11 cellular contexts compared by ENCODE assay signal in genomic region chr9:88258012-88258411, GRCh38.
DNase-seq lines count a peak whose midpoint lies in the region; ATAC-seq, FAIRE-seq and TF ChIP-seq lines count a peak whose summit lies in the region.
"Had no signal": no experiment of that assay in that cellular context is flagged by ENCODE, and none has a peak within 500 bp of the region (broad histone marks: within the 10 kb centered on the region; RNA-seq: fewer than 3 reads in every experiment).

No MANE protein-coding gene starts in this region.

- peaks cover 17% of the 10 kb centered on the region for H3K4me1 Mint-ChIP-seq in astrocyte (ENCODE audit: low read depth, unreplicated experiment)

- no peak overlapping the region for H4K91ac ChIP-seq in trophoblast cell (ENCODE audit: low read depth, low read length)

- H4K20me1 ChIP-seq in astrocyte (ENCODE audit: insufficient read depth, low read length), result no peaks in the 10 kb centered on the region

- H3K27ac ChIP-seq in astrocyte (ENCODE audit: low read depth, low read length), result no peak overlapping the region
- peak overlapping the region in 3 of 10 donors; percentile 25 to 53 (median 45) for H3K27ac ChIP-seq in heart right ventricle
- peak overlapping the region; percentile 97 for H3K27ac ChIP-seq in trophoblast cell (ENCODE audit: low read depth, low read length)
- H3K27ac ChIP-seq: coronary artery had no signal

- intact Hi-C loops in heart right ventricle (cut with DNase I), result no loop called here

- no peak overlapping the region for H3K23ac ChIP-seq in trophoblast cell (ENCODE audit: low read length)

- H3K36me3 ChIP-seq in astrocyte (ENCODE audit: insufficient read depth, low read length) (no peaks in the 10 kb centered on the region), heart right ventricle (no peaks in the 10 kb centered on the region), trophoblast cell (ENCODE audit: control insufficient read depth in 1 of 2, insufficient read depth in 2 of 2, low read length in 2 of 2) (no peaks in the 10 kb centered on the region)

- no peak overlapping the region for H2AFZ ChIP-seq in astrocyte (ENCODE audit: low read depth, low read length)
- H2AFZ ChIP-seq in trophoblast cell (ENCODE audit: insufficient read depth, low read length, poor library complexity), result no peak overlapping the region

- H2BK120ac ChIP-seq in trophoblast cell (ENCODE audit: insufficient read depth, low read length, poor library complexity), result no peak overlapping the region

- H3K36me3 Mint-ChIP-seq in astrocyte (ENCODE audit: low read depth, unreplicated experiment), result no peaks in the 10 kb centered on the region

- no peaks in the 10 kb centered on the region for H3K79me2 ChIP-seq in astrocyte (ENCODE audit: insufficient read depth, low read length)
- peaks cover 4% of the 10 kb centered on the region for H3K79me2 ChIP-seq in trophoblast cell (ENCODE audit: control insufficient read depth, insufficient read depth, low read length, poor library complexity)

- peaks cover 8% of the 10 kb centered on the region for H3K9me3 Mint-ChIP-seq in astrocyte (ENCODE audit: unreplicated experiment)

- WGBS in heart right ventricle, 2 donors, result 15% methylated on average over 2 of the region's 2 CpGs
- WGBS in trophoblast cell (ENCODE audit: extremely low coverage, insufficient coverage, insufficient read length), result no CpG with 5 or more reads among the region's 2 CpGs

- H3K9me3 ChIP-seq in astrocyte (ENCODE audit: insufficient read depth, low read depth, low read length) (no peaks in the 10 kb centered on the region), heart right ventricle (no peaks in the 10 kb centered on the region), trophoblast cell (ENCODE audit: insufficient read depth, low read depth, low read length) (no peaks in the 10 kb centered on the region)

- peak overlapping the region; percentile 95 for H3K27ac Mint-ChIP-seq in astrocyte (ENCODE audit: unreplicated experiment)

- no peaks in the 10 kb centered on the region for H3K27me3 ChIP-seq in astrocyte (ENCODE audit: insufficient read depth, low read length)
- no peaks in the 10 kb centered on the region for H3K27me3 ChIP-seq in heart right ventricle
- H3K27me3 ChIP-seq in trophoblast cell (ENCODE audit: insufficient read depth, low read length), result no peaks in the 10 kb centered on the region

- no peak overlapping the region for H2BK12ac ChIP-seq in trophoblast cell (ENCODE audit: low read length)

- H3K4me3 Mint-ChIP-seq in astrocyte (ENCODE audit: unreplicated experiment), result peak overlapping the region; percentile 31

- H4K12ac ChIP-seq in trophoblast cell (ENCODE audit: low read depth, low read length), result no peak overlapping the region

- H3K4me1 ChIP-seq in astrocyte (ENCODE audit: insufficient read depth, low read length) (peaks cover 12% of the 10 kb centered on the region), heart right ventricle (peaks cover 0 to 22% (median 15%) of the 10 kb centered on the region in 9 donors), trophoblast cell (ENCODE audit: control insufficient read depth in 1 of 2, insufficient read depth in 2 of 2, low read length in 2 of 2) (peaks cover 19 to 22% of the 10 kb centered on the region in 2 experiments)

- H3K4me2 ChIP-seq in astrocyte (ENCODE audit: low read length) (peak overlapping the region; percentile 39), trophoblast cell (ENCODE audit: low read length) (peak overlapping the region; percentile 47)

- H3K79me1 ChIP-seq in trophoblast cell (ENCODE audit: low read length), result peaks cover 21% of the 10 kb centered on the region

- no peak overlapping the region for H3K18ac ChIP-seq in trophoblast cell (ENCODE audit: low read length)

- H2BK5ac ChIP-seq in trophoblast cell (ENCODE audit: low read depth, low read length, poor library complexity), result no peak overlapping the region

- H3K4ac ChIP-seq in trophoblast cell (ENCODE audit: low read depth, low read length), result no peak overlapping the region

- H3K9ac ChIP-seq in astrocyte (ENCODE audit: low read length), result no peak overlapping the region
- H3K9ac ChIP-seq in trophoblast cell (ENCODE audit: low read length), result no peak overlapping the region

- H2AK5ac ChIP-seq in trophoblast cell (ENCODE audit: low read length), result no peak overlapping the region

- H3K4me3 ChIP-seq in astrocyte (ENCODE audit: insufficient read depth, low read depth, low read length), result no peak overlapping the region
- no peak overlapping the region for H3K4me3 ChIP-seq in heart right ventricle
- H3K4me3 ChIP-seq in trophoblast cell (ENCODE audit: low read depth, low read length), result no peak overlapping the region

- ATAC-seq in heart right ventricle (peak; percentile 67 to 91 (median 85)), HG02981 (IDR thresholded peaks at IDR 0.05; ENCODE audit: unreplicated experiment) (no peak), HG02870 (IDR thresholded peaks at IDR 0.05; ENCODE audit: unreplicated experiment) (no peak), HG02798 (IDR thresholded peaks at IDR 0.05; ENCODE audit: poor library complexity, unreplicated experiment) (no peak)

- TF ChIP-seq CTCF in astrocyte (IDR thresholded peaks at IDR 0.05; ENCODE audit: insufficient read depth, low read depth, low read length) (no peak), heart right ventricle (IDR thresholded peaks at IDR 0.05) (no peak)

- no peak for FAIRE-seq in astrocyte (lab: Jason Lieb, UNC)

- peaks cover 3% of the 10 kb centered on the region for H3K27me3 Mint-ChIP-seq in astrocyte (ENCODE audit: low read depth, unreplicated experiment)

- H4K8ac ChIP-seq in trophoblast cell (ENCODE audit: low read depth, low read length), result no peak overlapping the region

- DNase-seq in ELF-1 (ENCODE audit: low read depth, low spot score) (peak; percentile 58), astrocyte (ENCODE audit: low read depth) (peak; percentile 81), heart right ventricle (peak; percentile 29 to 59), trophoblast cell (peak; percentile 11 to 46), cerebellar cortex (ENCODE audit: low spot score) (no peak)
- DNase-seq: NCI-H1092 treated with DMSO at 0.1 percent for 48 hours, SHP77 treated with DMSO at 0.1 percent for 48 hours had no signal

- H3K14ac ChIP-seq in trophoblast cell (ENCODE audit: low read length), result no peak overlapping the region

Comparison
In these comparisons a context has a peak if more than half of its experiments do, and no peak if none do; other contexts are left out.
1. ATAC-seq: peak in heart right ventricle (8 of 8); none in HG02981 (single experiment), HG02870 (single experiment) and HG02798 (single experiment).